In the genomic region with DNA sequence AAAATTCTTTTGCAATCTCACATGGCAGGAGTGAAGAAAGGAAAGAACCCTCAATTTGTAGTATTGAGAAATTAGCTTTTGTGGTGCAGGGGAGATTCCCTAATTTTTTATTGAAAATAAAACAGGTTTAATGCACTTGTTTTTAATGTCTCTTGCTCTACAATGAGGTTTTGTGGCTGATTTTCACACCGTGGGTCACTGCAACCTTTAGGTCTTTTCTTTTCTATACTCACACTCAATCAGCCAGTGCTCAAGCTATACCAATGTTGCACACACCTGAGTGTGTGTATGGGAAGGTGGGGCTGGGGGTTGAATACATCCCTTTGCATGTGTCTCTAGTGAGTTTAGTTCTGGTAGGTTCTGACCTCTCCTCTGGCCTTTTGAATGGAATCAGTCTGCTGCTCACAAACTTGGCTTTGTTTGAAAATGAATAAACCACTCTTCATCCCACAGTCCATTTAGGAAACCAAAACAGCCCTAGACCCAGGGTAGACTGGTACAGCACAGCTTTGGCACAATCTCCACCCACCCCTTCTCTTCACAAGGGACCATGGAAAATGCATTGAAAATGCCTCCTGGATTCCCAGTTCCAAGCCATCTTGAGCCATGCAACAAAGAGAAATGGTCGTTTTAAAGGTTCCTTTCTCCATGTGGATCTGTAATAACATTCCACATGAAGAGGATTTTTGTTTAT, we compare ENCODE assay signal across 17 cellular contexts.
A peak's percentile ranks its signal among the peaks of the same experiment; 100 is the strongest.
DNase-seq lines count a peak whose midpoint lies in the region; ATAC-seq and TF ChIP-seq lines count a peak whose summit lies in the region.
"Had no signal": no experiment of that assay in that cellular context is flagged by ENCODE, and none has a peak within 500 bp of the region (broad histone marks: within the 10 kb centered on the region; RNA-seq: fewer than 3 reads in every experiment).

No MANE protein-coding gene starts in this region.

- ATAC-seq in left lobe of liver: no peak
- ATAC-seq: A549 had no signal

- H3K27me3 Mint-ChIP-seq in neural progenitor cell (ENCODE audit: insufficient read depth, low read depth): peaks cover 3% of the 10 kb centered on the region
- peaks cover 6% of the 10 kb centered on the region for H3K27me3 Mint-ChIP-seq in chondrocyte (ENCODE audit: low read depth)

- no peaks in the 10 kb centered on the region for H3K27me3 ChIP-seq in neural progenitor cell

- H3K36me3 ChIP-seq in neural progenitor cell: no peaks in the 10 kb centered on the region

- H3K36me3 Mint-ChIP-seq in neural progenitor cell (no peaks in the 10 kb centered on the region), chondrocyte (ENCODE audit: low read depth) (no peaks in the 10 kb centered on the region)
- H3K36me3 Mint-ChIP-seq: CD14-positive monocyte had no signal

- no peak for TF ChIP-seq CTCF in neural progenitor cell (IDR thresholded peaks at IDR 0.05)
- TF ChIP-seq CTCF in chondrocyte (IDR thresholded peaks at IDR 0.05): no peak

- no peaks in the 10 kb centered on the region for H3F3A ChIP-seq in neural progenitor cell (ENCODE audit: low read depth)

- no peaks in the 10 kb centered on the region for H3K9me3 ChIP-seq in neural progenitor cell (ENCODE audit: low read depth)

- H3K27ac ChIP-seq in neural progenitor cell: no peak overlapping the region
- H3K27ac ChIP-seq: A549 had no signal

- no peak overlapping the region for H3K9ac ChIP-seq in neural progenitor cell

- H3K9me3 Mint-ChIP-seq in neural progenitor cell: no peaks in the 10 kb centered on the region
- H3K9me3 Mint-ChIP-seq in chondrocyte (ENCODE audit: low read depth): no peaks in the 10 kb centered on the region
- H3K9me3 Mint-ChIP-seq: H9 had no signal

- H3K4me3 ChIP-seq in neural progenitor cell: no peak overlapping the region
- H3K4me3 ChIP-seq: A549 had no signal

- H3K4me1 ChIP-seq in neural progenitor cell: no peaks in the 10 kb centered on the region
- H3K4me1 ChIP-seq: A549 had no signal

- H3K27ac Mint-ChIP-seq in neural progenitor cell (peak overlapping the region; percentile 46), chondrocyte (ENCODE audit: unreplicated experiment) (no peak overlapping the region)

- H4K20me1 ChIP-seq in neural progenitor cell (ENCODE audit: low read depth): no peaks in the 10 kb centered on the region

- no peak overlapping the region for H3K4me2 ChIP-seq in neural progenitor cell
- H3K4me2 ChIP-seq: A549 had no signal

- no peak overlapping the region for H2AFZ ChIP-seq in neural progenitor cell (replicated peaks)

- peak; percentile 86 for DNase-seq in Ammon's horn (ENCODE audit: low spot score)
- DNase-seq in NCI-H526 treated with DMSO at 0.1 percent for 48 hours (lab: John Stamatoyannopoulos, UW): peak; percentile 26
- peak; percentile 63 to 68 for DNase-seq in hippocampal formation (lab: John Stamatoyannopoulos, UW)
- no peak for DNase-seq in neural progenitor cell (ENCODE audit: low spot score)
- DNase-seq in chondrocyte (ENCODE audit: low spot score): no peak
- DNase-seq in mesenteric fat pad (ENCODE audit: low spot score): no peak
- DNase-seq in left lobe of liver (ENCODE audit: low spot score): no peak
- no peak for DNase-seq in activated CD4-positive, alpha-beta T cell treated with anti-CD3 and anti-CD28 coated beads, Interleukin-2, amount 50 U/mL, for 48 hours
- DNase-seq: COR-L47, DMS153, H9, Kasumi-1, MV-4-11, NCI-H2029, NCI-H82 had no signal

- H3K79me2 ChIP-seq in neural progenitor cell (ENCODE audit: low read depth): no peaks in the 10 kb centered on the region

- H3K4me1 Mint-ChIP-seq in neural progenitor cell (peaks cover 15% of the 10 kb centered on the region), chondrocyte (ENCODE audit: low read depth) (peaks cover 16% of the 10 kb centered on the region)

- no peak overlapping the region for H3K4me3 Mint-ChIP-seq in neural progenitor cell
- no peak overlapping the region for H3K4me3 Mint-ChIP-seq in chondrocyte (ENCODE audit: unreplicated experiment)
- H3K4me3 Mint-ChIP-seq: CD14-positive monocyte, H9 had no signal

Comparison
In these comparisons a context has a peak if more than half of its experiments do, and no peak if none do; other contexts are left out.
1. DNase-seq: peak in Ammon's horn (single experiment), NCI-H526 treated with DMSO at 0.1 percent for 48 hours (single experiment) and hippocampal formation (2 of 2); none in neural progenitor cell (single experiment), chondrocyte (single experiment), mesenteric fat pad (single experiment), left lobe of liver (single experiment) and activated CD4-positive, alpha-beta T cell treated with anti-CD3 and anti-CD28 coated beads, Interleukin-2, amount 50 U/mL, for 48 hours (0 of 2).